15 cellular contexts compared by ENCODE assay signal in the genomic region with DNA sequence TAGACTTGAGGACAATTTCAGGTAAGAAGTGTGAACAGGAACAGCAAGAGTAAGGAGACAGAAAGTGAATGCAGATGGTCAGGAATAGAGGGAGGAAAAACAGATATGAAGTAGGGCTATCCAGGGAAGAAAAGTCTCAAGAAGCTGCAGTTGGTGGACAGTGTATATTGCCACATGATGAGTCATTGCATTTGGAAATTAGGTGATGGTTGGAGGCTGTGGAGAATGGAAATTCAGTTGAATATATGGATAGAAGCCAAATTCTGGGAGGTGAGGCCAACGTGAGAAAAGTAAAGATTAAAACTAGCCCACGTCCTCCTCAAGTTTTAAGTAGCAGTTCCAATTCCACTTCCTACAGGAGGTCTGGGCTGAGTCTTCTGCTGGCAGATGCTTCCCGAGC.
A peak's percentile ranks its signal among the peaks of the same experiment; 100 is the strongest.
DNase-seq lines count a peak whose midpoint lies in the region; ATAC-seq and TF ChIP-seq lines count a peak whose summit lies in the region.
"Had no signal": no experiment of that assay in that cellular context is flagged by ENCODE, and none has a peak within 500 bp of the region (broad histone marks: within the 10 kb centered on the region; RNA-seq: fewer than 3 reads in every experiment).

No MANE protein-coding gene starts in this region.

- CTCF ChIA-PET in CD4-positive, alpha-beta T cell (lab: Charles Lee) = no interaction called here
- CTCF ChIA-PET in activated CD4-positive, alpha-beta memory T cell treated with anti-CD3 and anti-CD28 coated beads, Interleukin-2, amount 10 ng/mL, durations not matched to agents 7 days and 5 days (lab: Charles Lee) = no interaction called here

- intact Hi-C loops in CD4-positive, alpha-beta T cell (cut with DNase I, micrococcal nuclease) = no loop called here
- intact Hi-C loops in gastrocnemius medialis (cut with DNase I; ENCODE audit: low total_unique reads) = no loop called here

- peaks cover 67% of the 10 kb centered on the region for H3K4me1 Mint-ChIP-seq in CD4-positive, alpha-beta T cell (ENCODE audit: low read depth)
- peaks cover 62% of the 10 kb centered on the region for H3K4me1 Mint-ChIP-seq in activated CD4-positive, alpha-beta memory T cell treated with anti-CD3 and anti-CD28 coated beads, Interleukin-2, amount 10 ng/mL, durations not matched to agents 7 days and 5 days

- H3K9me3 ChIP-seq in CD4-positive, alpha-beta T cell (ENCODE audit: control insufficient read depth, low read length) = peaks cover 13% of the 10 kb centered on the region
- no peaks in the 10 kb centered on the region for H3K9me3 ChIP-seq in gastrocnemius medialis

- no peak for TF ChIP-seq CTCF in CD4-positive, alpha-beta T cell (IDR thresholded peaks at IDR 0.05)
- TF ChIP-seq CTCF in fibroblast of mammary gland (conservative IDR thresholded peaks at IDR 0.05; ENCODE audit: control insufficient read depth, insufficient read depth, low read depth, low read length) (no peak), gastrocnemius medialis (IDR thresholded peaks at IDR 0.05 in 4 of 5, conservative IDR thresholded peaks at IDR 0.05 in 1 of 5) (no peak)

- H3K27me3 Mint-ChIP-seq in CD4-positive, alpha-beta T cell = no peaks in the 10 kb centered on the region
- no peaks in the 10 kb centered on the region for H3K27me3 Mint-ChIP-seq in activated CD4-positive, alpha-beta memory T cell treated with anti-CD3 and anti-CD28 coated beads, Interleukin-2, amount 10 ng/mL, durations not matched to agents 7 days and 5 days

- H3K36me3 ChIP-seq in gastrocnemius medialis = no peaks in the 10 kb centered on the region

- in situ Hi-C loops in gastrocnemius medialis (cut with MboI; ENCODE audit: low sequenced_read_pairs in 4 of 4) = no loop called here

- peaks cover 27% of the 10 kb centered on the region for H3K36me3 Mint-ChIP-seq in CD4-positive, alpha-beta T cell (ENCODE audit: low read depth)
- peaks cover 21% of the 10 kb centered on the region for H3K36me3 Mint-ChIP-seq in activated CD4-positive, alpha-beta memory T cell treated with anti-CD3 and anti-CD28 coated beads, Interleukin-2, amount 10 ng/mL, durations not matched to agents 7 days and 5 days (ENCODE audit: low read depth)
- H3K36me3 Mint-ChIP-seq: WTC11 had no signal

- no peak for TF ChIP-seq POLR2A in gastrocnemius medialis (IDR thresholded peaks at IDR 0.05)

- no peaks in the 10 kb centered on the region for H3K27me3 ChIP-seq in CD4-positive, alpha-beta T cell (ENCODE audit: control insufficient read depth, insufficient read depth, low read length)
- H3K27me3 ChIP-seq in gastrocnemius medialis = no peaks in the 10 kb centered on the region

- H3K4me3 ChIP-seq in fibroblast of mammary gland (ENCODE audit: control insufficient read depth, low read depth, low read length) (no peak overlapping the region), gastrocnemius medialis (no peak overlapping the region)
- H3K4me3 ChIP-seq: lung had no signal

- H3K4me1 ChIP-seq in gastrocnemius medialis = no peaks in the 10 kb centered on the region

- no peak for DNase-seq in CD4-positive, alpha-beta T cell
- DNase-seq in HCEC 1CT (peak; percentile 42), fibroblast of mammary gland (ENCODE audit: low read depth) (peak; percentile 69), gastrocnemius medialis (no peak)
- no peak for DNase-seq in activated CD4-positive, alpha-beta memory T cell treated with anti-CD3 and anti-CD28 coated beads, Interleukin-2, amount 10 ng/mL, durations not matched to agents 7 days and 5 days
- DNase-seq: central memory CD4-positive, alpha-beta T cell; GOT3; KG1; NCI-H2081; NK-92 treated with Interleukin-12 subunit alpha and Interleukin-12 subunit beta, amount 100 ng/mL, for 24 hours had no signal

- H3K27ac Mint-ChIP-seq in CD4-positive, alpha-beta T cell = peak overlapping the region; percentile 96
- peak overlapping the region; percentile 58 for H3K27ac Mint-ChIP-seq in activated CD4-positive, alpha-beta memory T cell treated with anti-CD3 and anti-CD28 coated beads, Interleukin-2, amount 10 ng/mL, durations not matched to agents 7 days and 5 days
- H3K27ac Mint-ChIP-seq: WTC11 had no signal

- ATAC-seq in CD4-positive, alpha-beta T cell (ENCODE audit: poor library complexity) = no peak
- ATAC-seq in HG03565 (IDR thresholded peaks at IDR 0.05; ENCODE audit: unreplicated experiment) = no peak
- no peak for ATAC-seq in HG02678 (IDR thresholded peaks at IDR 0.05; ENCODE audit: unreplicated experiment)
- ATAC-seq in gastrocnemius medialis = no peak
- ATAC-seq: SK-N-SH treated with all-trans-retinoic acid at 6 μM for 48 hours, WTC11 had no signal

- POLR2A ChIA-PET in CD4-positive, alpha-beta T cell (lab: Charles Lee) = no interaction called here
- POLR2A ChIA-PET in activated CD4-positive, alpha-beta memory T cell treated with anti-CD3 and anti-CD28 coated beads, Interleukin-2, amount 10 ng/mL, durations not matched to agents 7 days and 5 days (lab: Charles Lee) = no interaction called here

- H3K27ac ChIP-seq in CD4-positive, alpha-beta T cell (ENCODE audit: low read depth, low read length) = no peak overlapping the region
- H3K27ac ChIP-seq in gastrocnemius medialis = no peak overlapping the region

- H3K4me3 Mint-ChIP-seq in CD4-positive, alpha-beta T cell = peak overlapping the region; percentile 23
- peak overlapping the region; percentile 6 for H3K4me3 Mint-ChIP-seq in activated CD4-positive, alpha-beta memory T cell treated with anti-CD3 and anti-CD28 coated beads, Interleukin-2, amount 10 ng/mL, durations not matched to agents 7 days and 5 days
- H3K4me3 Mint-ChIP-seq: WTC11 had no signal

- H3K9me3 Mint-ChIP-seq in CD4-positive, alpha-beta T cell = peaks cover 2% of the 10 kb centered on the region
- H3K9me3 Mint-ChIP-seq in activated CD4-positive, alpha-beta memory T cell treated with anti-CD3 and anti-CD28 coated beads, Interleukin-2, amount 10 ng/mL, durations not matched to agents 7 days and 5 days = peaks cover 13% of the 10 kb centered on the region
- H3K9me3 Mint-ChIP-seq: WTC11 had no signal

Comparison
In these comparisons a context has a peak if more than half of its experiments do, and no peak if none do; other contexts are left out.
1. DNase-seq: peak in HCEC 1CT (single experiment) and fibroblast of mammary gland (single experiment); none in CD4-positive, alpha-beta T cell (0 of 10), activated CD4-positive, alpha-beta memory T cell treated with anti-CD3 and anti-CD28 coated beads, Interleukin-2, amount 10 ng/mL, durations not matched to agents 7 days and 5 days (single experiment) and gastrocnemius medialis (0 of 2).